Comparison of ENCODE assay signal across 27 cellular contexts in genomic region chr4:176592976-176593375, GRCh38.
"Had no signal": no experiment of that assay in that cellular context is flagged by ENCODE, and none has a peak within 500 bp of the region (broad histone marks: within the 10 kb centered on the region; RNA-seq: fewer than 3 reads in every experiment).

No MANE protein-coding gene starts in this region.

- DNase-seq: activated B cell treated with CpG ODN at 0.5 μM for 24 hours; activated CD4-positive, alpha-beta T cell treated with anti-CD3 and anti-CD28 coated beads for 48 hours; activated CD4-positive, alpha-beta T cell treated with anti-CD3 and anti-CD28 coated beads, Interleukin-2, amount 50 U/mL, for 1 hour; activated CD4-positive, alpha-beta T cell treated with anti-CD3 and anti-CD28 coated beads, Interleukin-2, amount 50 U/mL, for 48 hours; activated CD8-positive, alpha-beta memory T cell treated with anti-CD3 and anti-CD28 coated beads for 24 hours; activated CD8-positive, alpha-beta T cell treated with anti-CD3 and anti-CD28 coated beads for 36 hours; activated effector memory CD4-positive, alpha-beta T cell treated with anti-CD3 and anti-CD28 coated beads, Interleukin-2, amount 50 U/mL, for 16 hours; activated naive CD4-positive, alpha-beta T cell treated with anti-CD3 and anti-CD28 coated beads for 36 hours; activated naive CD8-positive, alpha-beta T cell treated with anti-CD3 and anti-CD28 coated beads for 36 hours; activated naive CD8-positive, alpha-beta T cell treated with anti-CD3 and anti-CD28 coated beads, Interleukin-2, amount 50 U/mL, for 24 hours; activated T-cell treated with anti-CD3 and anti-CD28 coated beads, Interleukin-2, amount 50 U/mL, for 4 hours; adrenal gland; dorsolateral prefrontal cortex; effector memory CD4-positive, alpha-beta T cell; endodermal cell; esophagus squamous epithelium; gastrocnemius medialis; glutamatergic neuron; heart right ventricle; SW 1271; T-cell; T-helper 9 cell; WERI-Rb-1 had no signal

- H3K4me3 ChIP-seq: adrenal gland, ascending aorta, breast epithelium, coronary artery, dorsolateral prefrontal cortex, esophagus squamous epithelium, gastrocnemius medialis, heart right ventricle had no signal

- H3K4me1 ChIP-seq: ascending aorta, breast epithelium, esophagus squamous epithelium, gastrocnemius medialis, heart right ventricle had no signal

- H3K9me3 ChIP-seq: adrenal gland, esophagus squamous epithelium, gastrocnemius medialis had no signal

- H3K27ac ChIP-seq: adrenal gland, ascending aorta, breast epithelium, coronary artery, dorsolateral prefrontal cortex, esophagus squamous epithelium, gastrocnemius medialis, heart right ventricle, WERI-Rb-1 had no signal

- ATAC-seq: activated CD4-positive, CD25-positive, alpha-beta regulatory T cell treated with anti-CD3 and anti-CD28 coated beads, Interleukin-2, amount 50 U/mL, for 24 hours; activated CD8-positive, alpha-beta T cell treated with anti-CD3 and anti-CD28 coated beads for 36 hours; activated naive CD8-positive, alpha-beta T cell treated with anti-CD3 and anti-CD28 coated beads, Interleukin-2, amount 50 U/mL, for 24 hours; activated T-cell treated with anti-CD3 and anti-CD28 coated beads, Interleukin-2, amount 50 U/mL, for 4 hours; gastrocnemius medialis; heart right ventricle; T-cell had no signal

- H3K36me3 ChIP-seq: adrenal gland, ascending aorta, breast epithelium, esophagus squamous epithelium, gastrocnemius medialis, heart right ventricle, WERI-Rb-1 had no signal

- H3K27me3 ChIP-seq: adrenal gland, ascending aorta, breast epithelium, esophagus squamous epithelium, gastrocnemius medialis, heart right ventricle had no signal
